Comparison of ENCODE assay signal across 11 cellular contexts in genomic region chr13:74210693-74211393, GRCh38.
DNase-seq lines count a peak whose midpoint lies in the region; ATAC-seq lines count a peak whose summit lies in the region.
"Had no signal": no experiment of that assay in that cellular context is flagged by ENCODE, and none has a peak within 500 bp of the region (broad histone marks: within the 10 kb centered on the region; RNA-seq: fewer than 3 reads in every experiment).

No MANE protein-coding gene starts in this region.

- H3K27me3 Mint-ChIP-seq in naive thymus-derived CD8-positive, alpha-beta T cell: peaks cover 0 to 2% (median 0%) of the 10 kb centered on the region in 5 donors

- H3K4me1 Mint-ChIP-seq in naive thymus-derived CD8-positive, alpha-beta T cell: peaks cover 2 to 19% (median 4%) of the 10 kb centered on the region in 4 donors

- no peak overlapping the region for H3K4me3 Mint-ChIP-seq in naive thymus-derived CD8-positive, alpha-beta T cell
- H3K4me3 Mint-ChIP-seq: T-helper 1 cell treated with Interleukin-12 subunit alpha and Interleukin-12 subunit beta and Interleukin-4 antibody, amounts not matched to agents 30 μg/mL and 1 μg/mL, for 36 hours had no signal

- intact Hi-C loops in left colon (cut with DNase I, micrococcal nuclease): no loop called here

- POLR2A ChIA-PET in naive thymus-derived CD8-positive, alpha-beta T cell (lab: Charles Lee): interaction anchor here (0.8 kb wide), 1 partner anchor 15 kb away, joined by 3 read pairs; no protein-coding TSS in a partner anchor

- DNase-seq in COLO829 (ENCODE audit: low spot score) (peak; percentile 45), M059J (ENCODE audit: low read depth) (peak; percentile 92), astrocyte of the hippocampus (ENCODE audit: low read depth, low spot score) (peak; percentile 81), kidney tubule cell (ENCODE audit: low spot score) (peak; percentile 92), left colon (no peak), NCI-H2196 treated with DMSO at 0.1 percent for 48 hours (lab: John Stamatoyannopoulos, UW; ENCODE audit: unreplicated experiment) (no peak), occipital lobe (lab: John Stamatoyannopoulos, UW) (no peak)
- no peak for DNase-seq in naive thymus-derived CD8-positive, alpha-beta T cell
- DNase-seq: cortex of kidney, uterus had no signal

- ATAC-seq in left colon: no peak
- ATAC-seq in naive thymus-derived CD8-positive, alpha-beta T cell: no peak

- peaks cover 0 to 10% (median 0%) of the 10 kb centered on the region in 9 donors for H3K9me3 Mint-ChIP-seq in naive thymus-derived CD8-positive, alpha-beta T cell
- H3K9me3 Mint-ChIP-seq: T-helper 1 cell treated with Interleukin-12 subunit alpha and Interleukin-12 subunit beta and Interleukin-4 antibody, amounts not matched to agents 30 μg/mL and 1 μg/mL, for 36 hours had no signal

- H3K27ac Mint-ChIP-seq in naive thymus-derived CD8-positive, alpha-beta T cell: no peak overlapping the region
- H3K27ac Mint-ChIP-seq: T-helper 1 cell treated with Interleukin-12 subunit alpha and Interleukin-12 subunit beta and Interleukin-4 antibody, amounts not matched to agents 30 μg/mL and 1 μg/mL, for 36 hours had no signal

- H3K36me3 Mint-ChIP-seq in naive thymus-derived CD8-positive, alpha-beta T cell: peaks cover 0 to 8% (median 5%) of the 10 kb centered on the region in 3 donors

Comparison
In these comparisons a context has a peak if more than half of its experiments do, and no peak if none do; other contexts are left out.
1. DNase-seq: peak in COLO829 (single experiment), M059J (single experiment), astrocyte of the hippocampus (single experiment) and kidney tubule cell (single experiment); none in left colon (0 of 2), NCI-H2196 treated with DMSO at 0.1 percent for 48 hours (single experiment), occipital lobe (single experiment) and naive thymus-derived CD8-positive, alpha-beta T cell (0 of 10).